In the genomic region with DNA sequence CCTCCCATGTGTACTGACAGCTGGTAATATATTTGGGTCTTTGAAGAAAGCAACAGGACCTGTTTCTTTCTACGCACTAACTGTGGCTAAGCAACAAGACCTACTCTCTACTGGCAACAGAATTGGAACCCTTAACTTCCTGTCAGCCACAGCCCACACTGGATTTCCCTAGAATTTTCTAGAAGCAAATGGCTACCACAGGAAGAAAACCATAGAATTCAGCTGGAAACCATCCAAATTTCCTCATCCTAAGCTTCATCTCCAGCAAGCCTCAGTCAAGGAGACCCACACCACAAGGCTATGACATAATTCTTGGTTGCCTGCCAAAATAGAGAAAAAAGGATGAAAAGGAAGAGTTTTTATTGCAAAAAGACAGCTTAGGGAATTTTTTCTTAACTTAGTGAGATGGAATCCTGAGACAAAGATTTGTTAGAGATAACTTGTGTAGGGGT, we compare ENCODE assay signal across 18 cellular contexts.
DNase-seq lines count a peak whose midpoint lies in the region; ATAC-seq and TF ChIP-seq lines count a peak whose summit lies in the region.
"Had no signal": no experiment of that assay in that cellular context is flagged by ENCODE, and none has a peak within 500 bp of the region (broad histone marks: within the 10 kb centered on the region; RNA-seq: fewer than 3 reads in every experiment).

No MANE protein-coding gene starts in this region.

- H3K27me3 ChIP-seq in A673 (replicated peaks; ENCODE audit: insufficient read depth, low read depth, low read length, poor library complexity) (no peaks in the 10 kb centered on the region), sigmoid colon (no peaks in the 10 kb centered on the region)
- H3K27me3 ChIP-seq: foreskin keratinocyte, tibial nerve had no signal

- intact Hi-C loops in A673 (cut with micrococcal nuclease; ENCODE audit: unreplicated experiment) = no loop called here
- intact Hi-C loops in sigmoid colon (cut with DNase I) = no loop called here

- POLR2A ChIA-PET in A673 (lab: Charles Lee; ENCODE audit: low non-redundant PET) = no interaction called here

- WGBS in sigmoid colon, 2 donors = 83 to 100% methylated on average over 1 of the region's 1 CpG

- no peak overlapping the region for H3K27ac Mint-ChIP-seq in endothelial cell (ENCODE audit: unreplicated experiment)
- H3K27ac Mint-ChIP-seq: activated T-cell treated with anti-CD3 and anti-CD28 coated beads, Interleukin-2, amount 50 U/mL, for 72 hours; B cell had no signal

- CTCF ChIA-PET in A673 (lab: Charles Lee) = no interaction called here

- H3K4me1 ChIP-seq in A673 (ENCODE audit: insufficient read depth, low read length, poor library complexity, severe bottlenecking) (peaks cover 13% of the 10 kb centered on the region), sigmoid colon (peaks cover 0 to 21% (median 17%) of the 10 kb centered on the region in 4 donors)
- H3K4me1 ChIP-seq: psoas muscle had no signal

- ATAC-seq in GM21717 (IDR thresholded peaks at IDR 0.05; ENCODE audit: unreplicated experiment) = no peak
- ATAC-seq: activated T-cell treated with anti-CD3 and anti-CD28 coated beads, Interleukin-2, amount 50 U/mL, for 72 hours; foreskin keratinocyte; psoas muscle had no signal

- in situ Hi-C loops in astrocyte of the cerebellum (cut with HindIII; ENCODE audit: low sequenced_read_pairs) = no loop called here

- H3K9me3 Mint-ChIP-seq in endothelial cell (ENCODE audit: unreplicated experiment) = no peaks in the 10 kb centered on the region
- H3K9me3 Mint-ChIP-seq: activated T-cell treated with anti-CD3 and anti-CD28 coated beads, Interleukin-2, amount 50 U/mL, for 72 hours had no signal

- H3K4me3 Mint-ChIP-seq in endothelial cell (ENCODE audit: unreplicated experiment) = no peak overlapping the region
- H3K4me3 Mint-ChIP-seq: activated T-cell treated with anti-CD3 and anti-CD28 coated beads, Interleukin-2, amount 50 U/mL, for 72 hours; B cell had no signal

- no peak for TF ChIP-seq POLR2A in sigmoid colon (IDR thresholded peaks at IDR 0.05)

- no peaks in the 10 kb centered on the region for H3K36me3 Mint-ChIP-seq in endothelial cell (ENCODE audit: low read depth, unreplicated experiment)

- H3K36me3 ChIP-seq in A673 (ENCODE audit: insufficient read depth, low read length, poor library complexity, severe bottlenecking) (no peaks in the 10 kb centered on the region), sigmoid colon (no peaks in the 10 kb centered on the region)
- H3K36me3 ChIP-seq: tibial nerve had no signal

- H3K27ac ChIP-seq in A673 (ENCODE audit: low read depth, low read length, poor library complexity, severe bottlenecking) = no peak overlapping the region
- H3K27ac ChIP-seq in sigmoid colon = peak overlapping the region in 1 of 4 donors; percentile 15
- H3K27ac ChIP-seq: foreskin keratinocyte, psoas muscle, tibial nerve had no signal

- H3K4me3 ChIP-seq in A673 (ENCODE audit: low read depth, low read length, poor library complexity, severe bottlenecking) (no peak overlapping the region), HFF-Myc (replicated peaks; ENCODE audit: low read depth, low read length) (no peak overlapping the region), astrocyte of the cerebellum (ENCODE audit: low read depth, low read length) (no peak overlapping the region), sigmoid colon (no peak overlapping the region)
- H3K4me3 ChIP-seq: psoas muscle, tibial nerve had no signal

- no TSS peak for BruUV-seq in A673 (replicated peaks; lab: Mats Ljungman, UMichigan)

- peak; percentile 94 for DNase-seq in A673 (ENCODE audit: low spot score)
- DNase-seq in HFF-Myc (ENCODE audit: extremely low read depth, low read depth) = peak; percentile 84
- peak; percentile 83 for DNase-seq in astrocyte of the cerebellum (ENCODE audit: low read depth)
- peak; percentile 84 for DNase-seq in iris pigment epithelial cell (ENCODE audit: low read depth)
- no peak for DNase-seq in RPMI8226
- DNase-seq in sigmoid colon = no peak
- DNase-seq in endothelial cell (ENCODE audit: low spot score) = no peak
- DNase-seq: activated CD4-positive, alpha-beta T cell treated with anti-CD3 and anti-CD28 coated beads, Interleukin-2, amount 50 U/mL, for 48 hours; activated T-cell treated with anti-CD3 and anti-CD28 coated beads, Interleukin-2, amount 50 U/mL, for 72 hours; dermis blood vessel endothelial cell; NCI-H1417; NCI-H526; psoas muscle; T-helper 9 cell had no signal

- TF ChIP-seq CTCF in A673 (conservative IDR thresholded peaks at IDR 0.05; ENCODE audit: low read depth, low read length) (no peak), HFF-Myc (IDR thresholded peaks at IDR 0.05; ENCODE audit: low read depth, low read length, missing control alignments) (no peak), astrocyte of the cerebellum (IDR thresholded peaks at IDR 0.05; ENCODE audit: low read depth, low read length, missing control alignments) (no peak), sigmoid colon (IDR thresholded peaks at IDR 0.05) (no peak), endothelial cell (IDR thresholded peaks at IDR 0.05; ENCODE audit: unreplicated experiment) (no peak)

- H3K27me3 Mint-ChIP-seq in endothelial cell (ENCODE audit: unreplicated experiment) = no peaks in the 10 kb centered on the region
- H3K27me3 Mint-ChIP-seq: B cell had no signal

- H3K9me3 ChIP-seq in A673 (ENCODE audit: low read depth, low read length, poor library complexity, severe bottlenecking) (no peaks in the 10 kb centered on the region), sigmoid colon (no peaks in the 10 kb centered on the region)
- H3K9me3 ChIP-seq: psoas muscle, tibial nerve had no signal

- TF ChIP-seq EP300 in sigmoid colon (IDR thresholded peaks at IDR 0.05) = no peak

- peaks cover 7% of the 10 kb centered on the region for H3K4me1 Mint-ChIP-seq in endothelial cell (ENCODE audit: unreplicated experiment)
- H3K4me1 Mint-ChIP-seq: B cell had no signal

Comparison
In these comparisons a context has a peak if more than half of its experiments do, and no peak if none do; other contexts are left out.
1. DNase-seq: peak in A673 (single experiment), HFF-Myc (single experiment), astrocyte of the cerebellum (single experiment) and iris pigment epithelial cell (single experiment); none in RPMI8226 (single experiment), sigmoid colon (single experiment) and endothelial cell (single experiment).